In genomic region chr1:155308493-155309422, GRCh38 we compare ENCODE assay signal across 8 cellular contexts. TPM values are rescaled to one million over a fixed set of nuclear protein-coding genes. Genes with fewer than 3 reads are reported as not detected.
DNase-seq lines count a peak whose midpoint lies in the region; ATAC-seq and TF ChIP-seq lines count a peak whose summit lies in the region.

Gene FDPS, plus strand, starts transcription at chr1:155308866. Its CDS starts 924 bp downstream, at chr1:155309790.

- H3K27ac ChIP-seq in C4-2B (peak within 1 kb of the TSS; percentile 93), left lung (peak within 1 kb of the TSS; percentile 87 to 91)

- TF ChIP-seq CTCF in C4-2B (conservative IDR thresholded peaks at IDR 0.05) (no peak), left lung (IDR thresholded peaks at IDR 0.05) (peak; percentile 10 to 48)

- H3K36me3 Mint-ChIP-seq in dendritic cell treated with granulocyte-macrophage colony-stimulating factor and Interleukin-4, amounts not matched to agents 40 ng/mL and 50 ng/mL, for 4 days (ENCODE audit: low read depth) = peaks cover 53% of the 10 kb centered on the region

- peak within 1 kb of the TSS; percentile 94 for H3K27ac Mint-ChIP-seq in dendritic cell treated with granulocyte-macrophage colony-stimulating factor and Interleukin-4, amounts not matched to agents 40 ng/mL and 50 ng/mL, for 4 days

- H3K36me3 ChIP-seq in left lung = peaks cover 0 to 35% of the 10 kb centered on the region in 2 donors

- peaks cover 38% of the 10 kb centered on the region for H3K4me1 Mint-ChIP-seq in dendritic cell treated with granulocyte-macrophage colony-stimulating factor and Interleukin-4, amounts not matched to agents 40 ng/mL and 50 ng/mL, for 4 days (ENCODE audit: low read depth)

- no peaks in the 10 kb centered on the region for H3K9me3 ChIP-seq in left lung

- intact Hi-C loops in dendritic cell treated with granulocyte-macrophage colony-stimulating factor and Interleukin-4, amounts not matched to agents 40 ng/mL and 50 ng/mL, for 4 days (cut with micrococcal nuclease) = loop anchor here (1.0 to 2.0 kb wide), 3 partner anchors 14 to 46 kb away; partner anchors contain the start of genes HCN3 and SCAMP3
- intact Hi-C loops in left lung (cut with DNase I) = no loop called here

- peak within 1 kb of the TSS; percentile 95 for H3K4me3 Mint-ChIP-seq in dendritic cell treated with granulocyte-macrophage colony-stimulating factor and Interleukin-4, amounts not matched to agents 40 ng/mL and 50 ng/mL, for 4 days

- DNase-seq in NCI-H774 (lab: John Stamatoyannopoulos, UW) (peak; percentile 99), left lung (peak; percentile 98 to 99)
- peak; percentile 95 to 97 for DNase-seq in activated CD4-positive, alpha-beta T cell treated with anti-CD3 and anti-CD28 coated beads, Interleukin-2, amount 50 U/mL, for 4 hours
- DNase-seq in stimulated activated CD4-positive, alpha-beta T cell treated with anti-CD3 and anti-CD28 coated beads, Interleukin-2, amount 100 ng/mL, for 48 hours = peak; percentile 92

- peak within 1 kb of the TSS; percentile 82 to 85 for H3K4me3 ChIP-seq in left lung

- H3K9me3 Mint-ChIP-seq in dendritic cell treated with granulocyte-macrophage colony-stimulating factor and Interleukin-4, amounts not matched to agents 40 ng/mL and 50 ng/mL, for 4 days = no peaks in the 10 kb centered on the region

- no peaks in the 10 kb centered on the region for H3K27me3 ChIP-seq in left lung

- peaks cover 6 to 40% of the 10 kb centered on the region in 2 donors for H3K4me1 ChIP-seq in left lung

- peaks cover 2% of the 10 kb centered on the region for H3K27me3 Mint-ChIP-seq in dendritic cell treated with granulocyte-macrophage colony-stimulating factor and Interleukin-4, amounts not matched to agents 40 ng/mL and 50 ng/mL, for 4 days

- ATAC-seq in GM19395 (IDR thresholded peaks at IDR 0.05; ENCODE audit: unreplicated experiment) = peak; percentile 89
- ATAC-seq in HG03565 (IDR thresholded peaks at IDR 0.05; ENCODE audit: unreplicated experiment) = peak; percentile 93
- ATAC-seq in left lung = peak; percentile 98

RNA-seq across cellular contexts. Expression of gene FDPS, which starts in this region (rescaled TPM):
- 100 to 1,000 TPM; 206 to 411 TPM for total RNA-seq in left lung

Comparison
In these comparisons a context has a peak if more than half of its experiments do, and no peak if none do; other contexts are left out.
1. Peak in every context shown above with its lines: DNase-seq, ATAC-seq, H3K4me3 ChIP-seq and H3K27ac ChIP-seq.